ENCODE assay signal across 8 cellular contexts in the genomic region with DNA sequence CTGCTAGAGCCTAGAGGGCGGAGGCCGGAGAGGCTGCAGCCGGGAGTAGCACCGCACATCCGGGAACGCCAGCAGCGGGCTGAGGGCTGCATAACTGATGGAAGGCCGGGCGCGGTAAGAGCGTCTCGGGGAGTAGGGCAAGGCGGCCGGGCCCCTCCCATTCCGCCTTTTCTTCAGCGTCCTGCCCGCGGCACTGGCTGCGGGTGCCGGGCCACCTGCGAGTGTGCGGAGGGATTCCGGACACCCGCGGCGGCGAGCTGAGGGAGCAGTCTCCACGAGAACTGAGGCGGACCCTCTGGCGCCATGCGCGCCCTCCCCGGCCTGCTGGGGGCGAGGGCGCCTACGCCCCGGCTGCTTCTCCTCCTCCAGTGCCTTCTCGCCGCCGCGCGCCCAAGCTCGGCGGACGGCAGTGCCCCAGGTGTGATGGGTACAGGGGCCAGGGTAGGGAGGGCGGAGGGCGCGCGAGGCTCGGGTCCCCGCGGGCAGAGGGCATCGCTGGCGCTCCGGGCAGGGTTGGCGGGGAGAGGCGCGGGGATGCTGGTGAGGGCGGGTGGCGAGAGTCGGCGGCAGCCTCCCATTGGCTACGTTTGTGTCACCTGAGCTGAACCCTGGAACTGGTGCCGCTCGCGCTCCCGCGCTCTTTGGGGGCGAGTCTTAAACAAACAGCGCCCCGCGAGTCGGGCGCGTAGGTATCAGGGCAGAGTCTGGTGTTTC.
DNase-seq lines count a peak whose midpoint lies in the region; ATAC-seq and TF ChIP-seq lines count a peak whose summit lies in the region.

No MANE protein-coding gene starts in this region.

- peak; percentile 30 for DNase-seq in NCI-H1092 (lab: John Stamatoyannopoulos, UW)
- peak; percentile 37 to 64 (median 58) for DNase-seq in activated CD4-positive, CD25-positive, alpha-beta regulatory T cell (lab: John Stamatoyannopoulos, UW)
- DNase-seq in cardiac fibroblast (ENCODE audit: low read depth in 2 of 2), result peak; percentile 4 to 11
- DNase-seq in left colon, result peak; percentile 45 to 57
- DNase-seq in stimulated activated CD4-positive, alpha-beta T cell treated with anti-CD3 and anti-CD28 coated beads, Interleukin-2, amount 100 ng/mL, for 48 hours, result peak; percentile 75 to 76

- intact Hi-C loops in left colon (cut with DNase I, micrococcal nuclease), result no loop called here

- ATAC-seq in GM18498 (IDR thresholded peaks at IDR 0.05; ENCODE audit: unreplicated experiment) (peak; percentile 53), left colon (peak; percentile 55), GM18505 (IDR thresholded peaks at IDR 0.05; ENCODE audit: unreplicated experiment) (no peak), HG02885 (IDR thresholded peaks at IDR 0.05; ENCODE audit: poor library complexity, unreplicated experiment) (no peak)

- no peak for TF ChIP-seq POLR2A in GM18505 (IDR thresholded peaks at IDR 0.05; ENCODE audit: borderline replicate concordance, extremely low read depth, insufficient read depth, insufficient read length)

- no peak for TF ChIP-seq CTCF in cardiac fibroblast (IDR thresholded peaks at IDR 0.05; ENCODE audit: low read depth, low read length)

- peak overlapping the region; percentile 14 to 51 for H3K4me3 ChIP-seq in cardiac fibroblast (replicated peaks in 1 of 2; ENCODE audit: low read depth in 2 of 2, low read length in 2 of 2)

Comparison
In these comparisons a context has a peak if more than half of its experiments do, and no peak if none do; other contexts are left out.
1. ATAC-seq: peak in GM18498 (single experiment) and left colon (single experiment); none in GM18505 (single experiment) and HG02885 (single experiment).
2. DNase-seq: peak in every context shown above with its lines; median percentile 76 in stimulated activated CD4-positive, alpha-beta T cell treated with anti-CD3 and anti-CD28 coated beads, Interleukin-2, amount 100 ng/mL, for 48 hours; 58 in activated CD4-positive, CD25-positive, alpha-beta regulatory T cell; 51 in left colon; 30 in NCI-H1092; 8 in cardiac fibroblast.